33 cellular contexts compared by ENCODE assay signal in genomic region chr11:15189189-15189588, GRCh38.
"Had no signal": no experiment of that assay in that cellular context is flagged by ENCODE, and none has a peak within 500 bp of the region (broad histone marks: within the 10 kb centered on the region; RNA-seq: fewer than 3 reads in every experiment).

No MANE protein-coding gene starts in this region.

- FAIRE-seq: bronchial epithelial cell had no signal

- H3K27me3 ChIP-seq: adrenal gland, ascending aorta, body of pancreas, brain microvascular endothelial cell, cardiac muscle cell had no signal

- ATAC-seq: activated naive CD4-positive, alpha-beta T cell treated with anti-CD3 and anti-CD28 coated beads, Interleukin-2, amount 50 U/mL, for 72 hours; activated naive CD8-positive, alpha-beta T cell treated with anti-CD3 and anti-CD28 coated beads, Interleukin-2, amount 50 U/mL, for 24 hours; activated T-cell treated with anti-CD3 and anti-CD28 coated beads, Interleukin-2, amount 50 U/mL, for 4 hours; activated T-cell treated with anti-CD3 and anti-CD28 coated beads, Interleukin-2, amount 50 U/mL, for 72 hours; activated T-helper 17 cell treated with anti-CD3 and anti-CD28 coated beads, Interleukin-2, amount 50 U/mL, for 72 hours; body of pancreas had no signal

- H3K4me1 ChIP-seq: adrenal gland, ascending aorta, breast epithelium had no signal

- H3K27ac ChIP-seq: adrenal gland, ascending aorta, body of pancreas, brain microvascular endothelial cell, breast epithelium, cardiac muscle cell had no signal

- DNase-seq: activated effector memory CD4-positive, alpha-beta T cell treated with anti-CD3 and anti-CD28 coated beads, Interleukin-2, amount 50 U/mL, for 16 hours; activated effector memory CD4-positive, alpha-beta T cell treated with Interleukin-2 at 50 U/mL for 16 hours; activated gamma-delta T cell; activated gamma-delta T cell treated with Interleukin-2 at 50 U/mL for 16 hours; activated naive CD4-positive, alpha-beta T cell; activated naive CD4-positive, alpha-beta T cell treated with anti-CD3 and anti-CD28 coated beads for 36 hours; activated naive CD4-positive, alpha-beta T cell treated with anti-CD3 and anti-CD28 coated beads, Interleukin-2, amount 10 ng/mL, durations not matched to agents 7 days and 5 days; activated naive CD4-positive, alpha-beta T cell treated with anti-CD3 and anti-CD28 coated beads, Interleukin-2, amount 50 U/mL, for 16 hours; activated naive CD4-positive, alpha-beta T cell treated with Interleukin-2 at 50 U/mL for 16 hours; activated naive CD8-positive, alpha-beta T cell treated with anti-CD3 and anti-CD28 coated beads for 36 hours; activated naive CD8-positive, alpha-beta T cell treated with anti-CD3 and anti-CD28 coated beads, Interleukin-2, amount 10 ng/mL, durations not matched to agents 7 days and 5 days; activated naive CD8-positive, alpha-beta T cell treated with anti-CD3 and anti-CD28 coated beads, Interleukin-2, amount 50 U/mL, for 24 hours; activated T-cell treated with anti-CD3 and anti-CD28 coated beads, Interleukin-2, amount 50 U/mL, for 1 hour; activated T-cell treated with anti-CD3 and anti-CD28 coated beads, Interleukin-2, amount 50 U/mL, for 24 hours; activated T-cell treated with anti-CD3 and anti-CD28 coated beads, Interleukin-2, amount 50 U/mL, for 4 hours; activated T-cell treated with anti-CD3 and anti-CD28 coated beads, Interleukin-2, amount 50 U/mL, for 48 hours; activated T-cell treated with anti-CD3 and anti-CD28 coated beads, Interleukin-2, amount 50 U/mL, for 72 hours; adrenal gland; amniotic stem cell; amygdala; anterior cingulate cortex; aorta; body of pancreas; brain microvascular endothelial cell; caudate nucleus; central memory CD4-positive, alpha-beta T cell; cerebellar nuclear complex had no signal

- H3K9me3 ChIP-seq: adrenal gland, ascending aorta, body of pancreas, breast epithelium had no signal

- H3K36me3 ChIP-seq: adrenal gland, ascending aorta, brain microvascular endothelial cell, breast epithelium, cardiac muscle cell had no signal

- H3K4me3 ChIP-seq: adrenal gland, ascending aorta, body of pancreas, breast epithelium, cardiac muscle cell had no signal
